In the genomic region with DNA sequence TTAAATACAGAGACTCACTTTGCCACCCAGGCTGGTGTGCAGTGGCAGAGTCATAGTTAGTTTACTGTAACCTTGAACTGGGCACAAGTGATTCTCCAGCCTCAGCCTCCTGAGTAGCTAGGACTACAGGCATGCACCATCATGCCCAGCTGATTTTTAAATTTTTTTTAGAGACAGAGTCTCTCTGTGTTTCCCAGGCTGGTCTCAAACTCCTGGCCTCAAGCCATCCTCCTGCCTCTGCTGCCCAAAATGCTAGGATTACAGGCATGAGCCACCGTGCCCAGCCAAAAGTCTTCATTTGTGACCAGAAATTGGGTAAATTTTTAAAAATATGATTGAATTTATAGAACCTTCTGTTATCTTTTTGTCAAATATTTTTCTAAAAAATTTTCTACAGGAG, we compare ENCODE assay signal across 1 cellular context.
TF ChIP-seq lines count a peak whose summit lies in the region.

No MANE protein-coding gene starts in this region.

TF ChIP-seq in GM23338, 12 proteins besides CTCF, POLR2A, EP300 and RAD21 (continued from another document):
- TF ChIP-seq, protein P1, sequence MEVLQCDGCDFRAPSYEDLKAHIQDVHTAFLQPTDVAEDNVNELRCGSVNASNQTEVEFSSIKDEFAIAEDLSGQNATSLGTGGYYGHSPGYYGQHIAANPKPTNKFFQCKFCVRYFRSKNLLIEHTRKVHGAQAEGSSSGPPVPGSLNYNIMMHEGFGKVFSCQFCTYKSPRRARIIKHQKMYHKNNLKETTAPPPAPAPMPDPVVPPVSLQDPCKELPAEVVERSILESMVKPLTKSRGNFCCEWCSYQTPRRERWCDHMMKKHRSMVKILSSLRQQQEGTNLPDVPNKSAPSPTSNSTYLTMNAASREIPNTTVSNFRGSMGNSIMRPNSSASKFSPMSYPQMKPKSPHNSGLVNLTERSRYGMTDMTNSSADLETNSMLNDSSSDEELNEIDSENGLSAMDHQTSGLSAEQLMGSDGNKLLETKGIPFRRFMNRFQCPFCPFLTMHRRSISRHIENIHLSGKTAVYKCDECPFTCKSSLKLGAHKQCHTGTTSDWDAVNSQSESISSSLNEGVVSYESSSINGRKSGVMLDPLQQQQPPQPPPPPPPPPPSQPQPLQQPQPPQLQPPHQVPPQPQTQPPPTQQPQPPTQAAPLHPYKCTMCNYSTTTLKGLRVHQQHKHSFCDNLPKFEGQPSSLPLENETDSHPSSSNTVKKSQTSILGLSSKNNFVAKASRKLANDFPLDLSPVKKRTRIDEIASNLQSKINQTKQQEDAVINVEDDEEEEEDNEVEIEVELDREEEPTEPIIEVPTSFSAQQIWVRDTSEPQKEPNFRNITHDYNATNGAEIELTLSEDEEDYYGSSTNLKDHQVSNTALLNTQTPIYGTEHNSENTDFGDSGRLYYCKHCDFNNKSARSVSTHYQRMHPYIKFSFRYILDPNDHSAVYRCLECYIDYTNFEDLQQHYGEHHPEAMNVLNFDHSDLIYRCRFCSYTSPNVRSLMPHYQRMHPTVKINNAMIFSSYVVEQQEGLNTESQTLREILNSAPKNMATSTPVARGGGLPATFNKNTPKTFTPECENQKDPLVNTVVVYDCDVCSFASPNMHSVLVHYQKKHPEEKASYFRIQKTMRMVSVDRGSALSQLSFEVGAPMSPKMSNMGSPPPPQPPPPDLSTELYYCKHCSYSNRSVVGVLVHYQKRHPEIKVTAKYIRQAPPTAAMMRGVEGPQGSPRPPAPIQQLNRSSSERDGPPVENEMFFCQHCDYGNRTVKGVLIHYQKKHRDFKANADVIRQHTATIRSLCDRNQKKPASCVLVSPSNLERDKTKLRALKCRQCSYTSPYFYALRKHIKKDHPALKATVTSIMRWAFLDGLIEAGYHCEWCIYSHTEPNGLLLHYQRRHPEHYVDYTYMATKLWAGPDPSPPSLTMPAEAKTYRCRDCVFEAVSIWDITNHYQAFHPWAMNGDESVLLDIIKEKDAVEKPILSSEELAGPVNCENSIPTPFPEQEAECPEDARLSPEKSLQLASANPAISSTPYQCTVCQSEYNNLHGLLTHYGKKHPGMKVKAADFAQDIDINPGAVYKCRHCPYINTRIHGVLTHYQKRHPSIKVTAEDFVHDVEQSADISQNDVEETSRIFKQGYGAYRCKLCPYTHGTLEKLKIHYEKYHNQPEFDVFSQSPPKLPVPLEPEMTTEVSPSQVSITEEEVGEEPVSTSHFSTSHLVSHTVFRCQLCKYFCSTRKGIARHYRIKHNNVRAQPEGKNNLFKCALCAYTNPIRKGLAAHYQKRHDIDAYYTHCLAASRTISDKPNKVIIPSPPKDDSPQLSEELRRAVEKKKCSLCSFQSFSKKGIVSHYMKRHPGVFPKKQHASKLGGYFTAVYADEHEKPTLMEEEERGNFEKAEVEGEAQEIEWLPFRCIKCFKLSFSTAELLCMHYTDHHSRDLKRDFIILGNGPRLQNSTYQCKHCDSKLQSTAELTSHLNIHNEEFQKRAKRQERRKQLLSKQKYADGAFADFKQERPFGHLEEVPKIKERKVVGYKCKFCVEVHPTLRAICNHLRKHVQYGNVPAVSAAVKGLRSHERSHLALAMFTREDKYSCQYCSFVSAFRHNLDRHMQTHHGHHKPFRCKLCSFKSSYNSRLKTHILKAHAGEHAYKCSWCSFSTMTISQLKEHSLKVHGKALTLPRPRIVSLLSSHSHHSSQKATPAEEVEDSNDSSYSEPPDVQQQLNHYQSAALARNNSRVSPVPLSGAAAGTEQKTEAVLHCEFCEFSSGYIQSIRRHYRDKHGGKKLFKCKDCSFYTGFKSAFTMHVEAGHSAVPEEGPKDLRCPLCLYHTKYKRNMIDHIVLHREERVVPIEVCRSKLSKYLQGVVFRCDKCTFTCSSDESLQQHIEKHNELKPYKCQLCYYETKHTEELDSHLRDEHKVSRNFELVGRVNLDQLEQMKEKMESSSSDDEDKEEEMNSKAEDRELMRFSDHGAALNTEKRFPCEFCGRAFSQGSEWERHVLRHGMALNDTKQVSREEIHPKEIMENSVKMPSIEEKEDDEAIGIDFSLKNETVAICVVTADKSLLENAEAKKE (CRISPR knock-in tag; IDR thresholded peaks at IDR 0.05) = no peak
- TF ChIP-seq NANOG (IDR thresholded peaks at IDR 0.05; ENCODE audit: borderline replicate concordance) (no peak), JUNB (IDR thresholded peaks at IDR 0.05; ENCODE audit: unreplicated experiment) (no peak)
